Comparison of ENCODE assay signal across 8 cellular contexts in the genomic region with DNA sequence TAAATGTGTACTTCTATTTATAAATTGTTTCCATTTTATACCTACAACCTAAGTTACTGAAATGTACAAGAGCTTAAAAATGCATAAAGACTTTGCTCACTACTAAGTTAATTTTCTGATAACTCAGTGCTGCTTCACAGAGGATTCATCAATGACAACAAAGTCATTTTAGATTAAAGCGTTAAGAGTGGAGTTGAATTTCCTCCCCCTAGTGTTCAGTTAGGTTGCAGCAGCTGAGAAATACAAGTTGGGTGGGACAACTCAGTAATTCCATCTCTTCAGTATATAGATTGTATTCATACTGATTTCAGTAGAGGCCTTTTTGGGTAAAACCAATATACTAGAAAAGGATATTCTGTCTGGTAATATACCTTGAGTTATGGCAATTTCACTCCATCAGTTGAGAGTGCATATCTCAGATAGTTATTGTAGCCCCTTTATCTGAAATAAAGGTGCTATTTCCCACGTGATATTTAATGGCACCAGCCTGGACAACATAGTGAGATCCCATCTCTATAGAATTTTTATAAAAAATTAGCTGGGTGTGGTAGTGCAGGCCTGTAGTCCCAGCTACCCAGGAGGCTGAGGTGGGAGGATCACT. TPM values are rescaled to one million over a fixed set of nuclear protein-coding genes. Genes with fewer than 3 reads are reported as not detected.
DNase-seq lines count a peak whose midpoint lies in the region; ATAC-seq and TF ChIP-seq lines count a peak whose summit lies in the region.

No MANE protein-coding gene starts in this region.

- H3K4me3 ChIP-seq in breast epithelium, result no peak overlapping the region
- H3K4me3 ChIP-seq in lower lobe of right lung, result no peak overlapping the region

- H3K27me3 ChIP-seq in breast epithelium (no peaks in the 10 kb centered on the region), lower lobe of right lung (ENCODE audit: low read depth) (no peaks in the 10 kb centered on the region)

- peak; percentile 42 to 64 (median 56) for TF ChIP-seq CTCF in breast epithelium (IDR thresholded peaks at IDR 0.05)
- peak; percentile 71 for TF ChIP-seq CTCF in lower lobe of right lung (IDR thresholded peaks at IDR 0.05)

- H3K36me3 ChIP-seq in breast epithelium (no peaks in the 10 kb centered on the region), lower lobe of right lung (no peaks in the 10 kb centered on the region)

- TF ChIP-seq POLR2A in breast epithelium (IDR thresholded peaks at IDR 0.05), result no peak

- H3K9me3 ChIP-seq in breast epithelium (no peaks in the 10 kb centered on the region), lower lobe of right lung (no peaks in the 10 kb centered on the region)

- intact Hi-C loops in breast epithelium (cut with DNase I; ENCODE audit: low total_unique reads) (no loop called here), lower lobe of right lung (cut with DNase I) (no loop called here)

- H3K4me1 ChIP-seq in breast epithelium (no peaks in the 10 kb centered on the region), lower lobe of right lung (no peaks in the 10 kb centered on the region)

- ATAC-seq in GM21619 (IDR thresholded peaks at IDR 0.05; ENCODE audit: unreplicated experiment) (peak; percentile 64), lower lobe of right lung (no peak), GM18861 (IDR thresholded peaks at IDR 0.05; ENCODE audit: unreplicated experiment) (no peak), GM19467 (IDR thresholded peaks at IDR 0.05; ENCODE audit: unreplicated experiment) (no peak)

- peak; percentile 1 for DNase-seq in DMS153 (lab: John Stamatoyannopoulos, UW)
- DNase-seq in NCI-H446 (lab: John Stamatoyannopoulos, UW), result peak; percentile 46 to 63
- DNase-seq in breast epithelium (ENCODE audit: low spot score in 2 of 2), result no peak
- no peak for DNase-seq in lower lobe of right lung
- no peak for DNase-seq in putamen (ENCODE audit: low spot score)

- H3K27ac ChIP-seq in breast epithelium (no peak overlapping the region), lower lobe of right lung (no peak overlapping the region)

RNA-seq across cellular contexts. Expression of a gene that starts 6.9 kb away (rescaled TPM):
- total RNA-seq in breast epithelium (100 to 1,000 TPM; 650 to 918 (median 888) TPM), lower lobe of right lung (692 TPM)

RNA-seq across cellular contexts. Expression of a gene that starts 17.0 kb away (rescaled TPM):
- total RNA-seq in breast epithelium (10 to 100 TPM in 1 of 3 donors, 1 to 10 TPM in 2; 3.9 to 12.0 (median 5.0) TPM), lower lobe of right lung (12.3 TPM)

Comparison
In these comparisons a context has a peak if more than half of its experiments do, and no peak if none do; other contexts are left out.
1. DNase-seq: peak in DMS153 (single experiment) and NCI-H446 (2 of 2); none in breast epithelium (0 of 2), lower lobe of right lung (single experiment) and putamen (single experiment).